ENCODE assay signal across 8 cellular contexts in genomic region chr15:30903497-30904187, GRCh38. TPM values are rescaled to one million over a fixed set of nuclear protein-coding genes. Genes with fewer than 3 reads are reported as not detected.
DNase-seq lines count a peak whose midpoint lies in the region; ATAC-seq and FAIRE-seq lines count a peak whose summit lies in the region.

FAN1 (plus strand) TSS chr15:30903915; CDS start chr15:30904664, 749 bp downstream.

- H3K27ac ChIP-seq in HUES48 (ENCODE audit: low read depth, low read length) (peak within 1 kb of the TSS; percentile 81), SJCRH30 (peak within 1 kb of the TSS; percentile 28; the same call in 1 of the 2 replicates), neuronal stem cell (replicated peaks; ENCODE audit: low read length) (peak within 1 kb of the TSS; percentile 82), subcutaneous abdominal adipose tissue (ENCODE audit: low read depth, low read length) (peak within 1 kb of the TSS; percentile 49)

- no peak within 1 kb of the TSS for H3K4ac ChIP-seq in neuronal stem cell (ENCODE audit: low read length)

- H3K23ac ChIP-seq in neuronal stem cell (ENCODE audit: low read depth, low read length, poor library complexity) = peak within 1 kb of the TSS; percentile 96

- ATAC-seq in GM21381 (IDR thresholded peaks at IDR 0.05; ENCODE audit: unreplicated experiment) = peak; percentile 90

- peak within 1 kb of the TSS; percentile 67 for H3K4me2 ChIP-seq in neuronal stem cell (ENCODE audit: insufficient read depth, low read length, poor library complexity, severe bottlenecking)

- H3K9ac ChIP-seq in HUES48 (ENCODE audit: low read depth, low read length) (peak within 1 kb of the TSS; percentile 65; the same call in 1 of the 2 replicates), neuronal stem cell (ENCODE audit: low read depth, low read length, poor library complexity) (peak within 1 kb of the TSS; percentile 95), subcutaneous abdominal adipose tissue (ENCODE audit: low read length in 5 of 5) (peak within 1 kb of the TSS; percentile 66 to 95 (median 79))

- peak within 1 kb of the TSS; percentile 97 for H3K18ac ChIP-seq in neuronal stem cell (ENCODE audit: low read length)

- H4K91ac ChIP-seq in neuronal stem cell (ENCODE audit: low read depth, low read length, poor library complexity) = no peak within 1 kb of the TSS

- no peaks in the 10 kb centered on the region for H3K27me3 ChIP-seq in HUES48 (ENCODE audit: control insufficient read depth, insufficient read depth, low read length)
- no peaks in the 10 kb centered on the region for H3K27me3 ChIP-seq in SJCRH30
- no peaks in the 10 kb centered on the region for H3K27me3 ChIP-seq in neuronal stem cell (ENCODE audit: control insufficient read depth in 3 of 3, insufficient read depth in 3 of 3, low read depth in 1 of 3, low read length in 3 of 3)
- no peaks in the 10 kb centered on the region for H3K27me3 ChIP-seq in subcutaneous abdominal adipose tissue (ENCODE audit: control insufficient read depth in 5 of 5, insufficient read depth in 4 of 5, low read length in 5 of 5)

- H2BK5ac ChIP-seq in neuronal stem cell (ENCODE audit: low read length) = peak within 1 kb of the TSS; percentile 33

- no peak for FAIRE-seq in frontal cortex (lab: Jason Lieb, UNC)

- H2BK12ac ChIP-seq in neuronal stem cell (ENCODE audit: low read length) = peak within 1 kb of the TSS; percentile 81

- no peak within 1 kb of the TSS for H3K14ac ChIP-seq in neuronal stem cell (ENCODE audit: low read length)

- peak within 1 kb of the TSS; percentile 20 for H2BK15ac ChIP-seq in neuronal stem cell (ENCODE audit: low read length)

- H3K9me3 ChIP-seq in HUES48 (ENCODE audit: control insufficient read depth, insufficient read depth, low read length) (no peaks in the 10 kb centered on the region), SJCRH30 (replicated peaks) (no peaks in the 10 kb centered on the region), neuronal stem cell (replicated peaks in 1 of 2; ENCODE audit: control insufficient read depth in 2 of 2, insufficient read depth in 1 of 2, low read depth in 1 of 2, low read length in 2 of 2) (no peaks in the 10 kb centered on the region), subcutaneous abdominal adipose tissue (ENCODE audit: control insufficient read depth in 5 of 5, low read length in 5 of 5) (no peaks in the 10 kb centered on the region)

- H2AK5ac ChIP-seq in neuronal stem cell (ENCODE audit: low read depth, low read length) = no peak within 1 kb of the TSS

- no peak within 1 kb of the TSS for H2BK120ac ChIP-seq in neuronal stem cell (ENCODE audit: low read depth, low read length)

- H3K4me3 ChIP-seq in HUES48 (ENCODE audit: low read depth, low read length) = peak within 1 kb of the TSS; percentile 87
- peak within 1 kb of the TSS; percentile 79 for H3K4me3 ChIP-seq in SJCRH30
- peak within 1 kb of the TSS; percentile 80 to 91 for H3K4me3 ChIP-seq in neuronal stem cell (ENCODE audit: low read length in 2 of 2)
- peak within 1 kb of the TSS; percentile 80 to 97 (median 96) for H3K4me3 ChIP-seq in subcutaneous abdominal adipose tissue (ENCODE audit: low read depth in 1 of 5, low read length in 5 of 5)

- peak within 1 kb of the TSS; percentile 94 for H2AFZ ChIP-seq in neuronal stem cell (ENCODE audit: low read length)

- DNase-seq in D341Med (ENCODE audit: low spot score) = peak; percentile 93
- DNase-seq in SJCRH30 = peak; percentile 92 to 94
- peak; percentile 85 for DNase-seq in activated naive CD4-positive, alpha-beta T cell treated with Interleukin-2 at 50 U/mL for 16 hours
- DNase-seq in frontal cortex (ENCODE audit: low spot score in 2 of 2) = peak; percentile 87 to 89
- peak; percentile 76 for DNase-seq in neuronal stem cell (ENCODE audit: low spot score)

- H4K8ac ChIP-seq in neuronal stem cell (ENCODE audit: low read depth, low read length) = no peak within 1 kb of the TSS

- H3K36me3 ChIP-seq in HUES48 (ENCODE audit: control insufficient read depth, insufficient read depth, low read length) (peaks cover 1% of the 10 kb centered on the region), SJCRH30 (peaks cover 2% of the 10 kb centered on the region; the same call in 1 of the 2 replicates), neuronal stem cell (replicated peaks in 1 of 2; ENCODE audit: control insufficient read depth in 2 of 2, insufficient read depth in 2 of 2, low read length in 2 of 2) (peaks cover 0 to 17% of the 10 kb centered on the region in 2 donors), subcutaneous abdominal adipose tissue (ENCODE audit: control insufficient read depth in 5 of 5, insufficient read depth in 5 of 5, low read length in 5 of 5) (peaks cover 0 to 5% (median 4%) of the 10 kb centered on the region in 5 donors)

- H3K4me1 ChIP-seq in HUES48 (ENCODE audit: control insufficient read depth, insufficient read depth, low read length) = peaks cover 5% of the 10 kb centered on the region
- no peaks in the 10 kb centered on the region for H3K4me1 ChIP-seq in SJCRH30
- no peaks in the 10 kb centered on the region for H3K4me1 ChIP-seq in neuronal stem cell (ENCODE audit: control insufficient read depth in 2 of 2, insufficient read depth in 1 of 2, low read depth in 1 of 2, low read length in 2 of 2)
- peaks cover 0 to 17% (median 13%) of the 10 kb centered on the region in 5 donors for H3K4me1 ChIP-seq in subcutaneous abdominal adipose tissue (ENCODE audit: control insufficient read depth in 5 of 5, insufficient read depth in 5 of 5, low read length in 5 of 5)

- H3K79me1 ChIP-seq in neuronal stem cell (ENCODE audit: low read depth, low read length) = no peaks in the 10 kb centered on the region

- WGBS in neuronal stem cell (ENCODE audit: extremely low coverage in 2 of 2, insufficient read length in 2 of 2, insufficient replicate concordance in 1 of 2), 2 donors = no CpG with 5 or more reads among the region's 65 CpGs

RNA-seq across cellular contexts. Expression of gene FAN1, which starts in this region (rescaled TPM):
- 21.5 TPM in 2 replicates for total RNA-seq in SJCRH30 (2014; rRNA removed; shearing (Covaris generic))
- total RNA-seq in frontal cortex = 22.8 TPM
- 13.8 TPM for polyA plus RNA-seq in neuronal stem cell (2013, experiment 1 of 2)
- polyA plus RNA-seq in neuronal stem cell (2013, experiment 2 of 2) = 13.3 TPM

Comparison
In these comparisons a context has a peak if more than half of its experiments do, and no peak if none do; other contexts are left out.
1. Peak in every context shown above with its lines: DNase-seq, ATAC-seq, H3K4me3 ChIP-seq and H3K27ac ChIP-seq.
2. H3K27ac ChIP-seq: peak in every context shown above with its lines; median percentile 82 in neuronal stem cell; 81 in HUES48; 49 in subcutaneous abdominal adipose tissue; 28 in SJCRH30.